In genomic region chr10:102654969-102655368, GRCh38 we compare ENCODE assay signal across 18 cellular contexts. TPM values are rescaled to one million over a fixed set of nuclear protein-coding genes. Genes with fewer than 3 reads are reported as not detected.
DNase-seq lines count a peak whose midpoint lies in the region; ATAC-seq and TF ChIP-seq lines count a peak whose summit lies in the region.
"Had no signal": no experiment of that assay in that cellular context is flagged by ENCODE, and none has a peak within 500 bp of the region (broad histone marks: within the 10 kb centered on the region; RNA-seq: fewer than 3 reads in every experiment).

No MANE protein-coding gene starts in this region.

- TF ChIP-seq EP300 in stomach (IDR thresholded peaks at IDR 0.05) = no peak

- POLR2A ChIA-PET in activated CD8-positive, alpha-beta T cell treated with anti-CD3 and anti-CD28 coated beads for 36 hours (lab: Charles Lee) = interaction anchor here (0.9 to 2.0 kb wide), 3 partner anchors 8 to 58 kb away, joined by 3 to 11 read pairs (median 5); no protein-coding TSS in a partner anchor

- H3K27me3 ChIP-seq in stomach = no peaks in the 10 kb centered on the region
- H3K27me3 ChIP-seq: BLaER1 treated with 17β-estradiol and CSF1 and Interleukin-3, amounts not matched to agents 10 nM and 100 nM had no signal

- peaks cover 35 to 92% (median 83%) of the 10 kb centered on the region in 4 donors for H3K36me3 ChIP-seq in stomach

- no peaks in the 10 kb centered on the region for H3K9me3 ChIP-seq in stomach
- H3K9me3 ChIP-seq: A549; BLaER1 treated with 17β-estradiol and CSF1 and Interleukin-3, amounts not matched to agents 10 nM and 100 nM had no signal

- CTCF ChIA-PET in activated CD8-positive, alpha-beta T cell treated with anti-CD3 and anti-CD28 coated beads for 36 hours (lab: Charles Lee) = interaction anchor here (8.6 kb wide), 1 partner anchor 15 kb away, joined by 73 read pairs; no protein-coding TSS in a partner anchor

- no peak for ATAC-seq in Right ventricle myocardium superior (ENCODE audit: poor library complexity)
- no peak for ATAC-seq in Right ventricle myocardium inferior
- ATAC-seq in activated CD8-positive, alpha-beta T cell treated with anti-CD3 and anti-CD28 coated beads for 36 hours = no peak
- no peak for ATAC-seq in GM21447 (IDR thresholded peaks at IDR 0.05; ENCODE audit: unreplicated experiment)
- ATAC-seq: A549, GM12878 had no signal

- peak overlapping the region; percentile 67 for H3K27ac Mint-ChIP-seq in activated CD8-positive, alpha-beta T cell treated with anti-CD3 and anti-CD28 coated beads for 36 hours

- DNase-seq in Right ventricle myocardium superior (peak; percentile 17), Right ventricle myocardium inferior (ENCODE audit: missing footprints) (no peak), epidermal melanocyte (ENCODE audit: insufficient read length, low spot score) (peak; percentile 10), stomach (no peak), NCI-H187 treated with DMSO at 0.1 percent for 48 hours (lab: John Stamatoyannopoulos, UW) (no peak)
- DNase-seq in activated CD8-positive, alpha-beta T cell treated with anti-CD3 and anti-CD28 coated beads for 36 hours = no peak
- DNase-seq: DND-41; HCEC 1CT; NCI-H2029; NCI-H2171; NCI-H446; NK-92 treated with Interleukin-12 subunit alpha and Interleukin-12 subunit beta, amount 100 ng/mL, for 24 hours; OCI-M1 had no signal

- intact Hi-C loops in Right ventricle myocardium superior (cut with DNase I) (no loop called here), Right ventricle myocardium inferior (cut with DNase I) (no loop called here), stomach (cut with DNase I; ENCODE audit: low total_unique reads) (no loop called here)
- intact Hi-C loops in activated CD8-positive, alpha-beta T cell treated with anti-CD3 and anti-CD28 coated beads for 36 hours (cut with micrococcal nuclease) = no loop called here

- TF ChIP-seq CTCF in activated CD8-positive, alpha-beta T cell treated with anti-CD3 and anti-CD28 coated beads for 36 hours (IDR thresholded peaks at IDR 0.05) = no peak
- TF ChIP-seq CTCF in stomach (IDR thresholded peaks at IDR 0.05) = no peak

- peaks cover 50% of the 10 kb centered on the region for H3K36me3 Mint-ChIP-seq in activated CD8-positive, alpha-beta T cell treated with anti-CD3 and anti-CD28 coated beads for 36 hours (ENCODE audit: low read depth)

- no peaks in the 10 kb centered on the region for H3K27me3 Mint-ChIP-seq in activated CD8-positive, alpha-beta T cell treated with anti-CD3 and anti-CD28 coated beads for 36 hours

- H3K4me1 ChIP-seq in stomach = peaks cover 51 to 99% (median 90%) of the 10 kb centered on the region in 4 donors

- no peaks in the 10 kb centered on the region for H3K9me3 Mint-ChIP-seq in activated CD8-positive, alpha-beta T cell treated with anti-CD3 and anti-CD28 coated beads for 36 hours

- peak overlapping the region in 3 of 5 donors; percentile 27 to 99 (median 45) for H3K27ac ChIP-seq in stomach
- H3K27ac ChIP-seq: A549; BLaER1 treated with 17β-estradiol and CSF1 and Interleukin-3, amounts not matched to agents 10 nM and 100 nM; HL-60 had no signal

- no peak overlapping the region for H3K4me3 ChIP-seq in stomach
- H3K4me3 ChIP-seq: A549; BLaER1 treated with 17β-estradiol and CSF1 and Interleukin-3, amounts not matched to agents 10 nM and 100 nM; GM12878 had no signal

- H3K4me3 Mint-ChIP-seq in activated CD8-positive, alpha-beta T cell treated with anti-CD3 and anti-CD28 coated beads for 36 hours = no peak overlapping the region

- WGBS in stomach, 5 donors = 75 to 87% (median 82%) methylated on average over 10 to 12 of the region's 12 CpGs

- no peak for TF ChIP-seq POLR2A in stomach (IDR thresholded peaks at IDR 0.05)

- peaks cover 74% of the 10 kb centered on the region for H3K4me1 Mint-ChIP-seq in activated CD8-positive, alpha-beta T cell treated with anti-CD3 and anti-CD28 coated beads for 36 hours (ENCODE audit: low read depth)

RNA-seq across cellular contexts. Expression of gene TRIM8, which starts 10.7 kb away (rescaled TPM):
- total RNA-seq in Right ventricle myocardium superior = 103 TPM
- total RNA-seq in Right ventricle myocardium inferior = 109 TPM
- 10 to 100 TPM; 39.5 to 39.8 TPM for total RNA-seq in activated CD8-positive, alpha-beta T cell treated with anti-CD3 and anti-CD28 coated beads for 36 hours
- 100 to 1,000 TPM in 3 of 5 donors, 10 to 100 TPM in 2; 40.0 to 253 (median 149) TPM for total RNA-seq in stomach
- polyA plus RNA-seq in stomach = 10 to 100 TPM; 45.6 to 83.2 (median 68.4) TPM

RNA-seq across cellular contexts. Expression of gene ARL3, which starts 59.2 kb away (rescaled TPM):
- total RNA-seq in Right ventricle myocardium superior (14.1 TPM), Right ventricle myocardium inferior (15.4 TPM), stomach (1 to 10 TPM in 4 of 5 donors, under 1 TPM in 1; 0.58 to 8.4 (median 3.1) TPM)
- 1 to 10 TPM; 5.3 to 6.2 TPM for total RNA-seq in activated CD8-positive, alpha-beta T cell treated with anti-CD3 and anti-CD28 coated beads for 36 hours
- polyA plus RNA-seq in stomach = 10 to 100 TPM in 2 of 3 donors, 1 to 10 TPM in 1; 8.9 to 17.0 (median 11.7) TPM

RNA-seq across cellular contexts. Expression of gene SFXN2, which starts 59.5 kb away (rescaled TPM):
- total RNA-seq in Right ventricle myocardium superior = 1.7 TPM
- total RNA-seq in Right ventricle myocardium inferior = 0.68 TPM
- total RNA-seq in activated CD8-positive, alpha-beta T cell treated with anti-CD3 and anti-CD28 coated beads for 36 hours = 10 to 100 TPM; 12.8 to 16.3 TPM
- 100 to 1,000 TPM in 1 of 5 donors, 10 to 100 TPM in 3, 1 to 10 TPM in 1; 8.7 to 267 (median 13.2) TPM for total RNA-seq in stomach
- polyA plus RNA-seq in stomach = 10 to 100 TPM in 1 of 3 donors, 1 to 10 TPM in 2; 4.7 to 10.7 (median 7.5) TPM

Comparison
In these comparisons a context has a peak if more than half of its experiments do, and no peak if none do; other contexts are left out.
1. DNase-seq: peak in Right ventricle myocardium superior (single experiment) and epidermal melanocyte (single experiment); none in Right ventricle myocardium inferior (single experiment), activated CD8-positive, alpha-beta T cell treated with anti-CD3 and anti-CD28 coated beads for 36 hours (single experiment), stomach (single experiment) and NCI-H187 treated with DMSO at 0.1 percent for 48 hours (single experiment).